In the genomic region with DNA sequence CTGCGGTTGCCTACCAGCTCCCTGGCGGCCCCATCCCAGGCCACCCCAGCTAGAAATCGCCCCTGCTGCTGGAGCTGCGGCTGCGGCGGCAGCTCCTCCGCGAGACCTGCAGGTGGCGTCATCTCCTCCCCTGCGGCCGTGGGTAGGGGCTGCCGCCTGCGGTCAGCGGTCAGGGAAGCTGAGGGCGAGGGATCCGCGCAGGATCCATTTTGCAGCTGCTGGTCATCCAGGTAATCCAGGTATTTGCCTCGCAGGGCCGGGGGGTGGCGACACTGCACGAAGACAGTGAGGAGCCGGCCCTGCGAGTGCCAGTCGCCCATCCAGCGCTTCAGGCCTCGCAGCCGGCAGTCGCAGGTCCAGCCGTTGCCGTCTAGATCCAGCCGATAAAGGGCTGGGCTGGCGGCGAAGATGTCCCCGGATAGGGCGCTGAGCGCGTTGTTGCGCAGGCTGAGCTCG, we compare ENCODE assay signal across 8 cellular contexts. TPM values are rescaled to one million over a fixed set of nuclear protein-coding genes. Genes with fewer than 3 reads are reported as not detected.
DNase-seq lines count a peak whose midpoint lies in the region; ATAC-seq and TF ChIP-seq lines count a peak whose summit lies in the region.

No MANE protein-coding gene starts in this region.

- H3K4me2 ChIP-seq in parathyroid adenoma (ENCODE audit: low read length): peak overlapping the region; percentile 83

- ATAC-seq in left ventricle myocardium superior: peak; percentile 76
- ATAC-seq in GM18861 (IDR thresholded peaks at IDR 0.05; ENCODE audit: unreplicated experiment): no peak
- ATAC-seq in GM21423 (IDR thresholded peaks at IDR 0.05; ENCODE audit: unreplicated experiment): no peak

- peaks cover 6 to 32% of the 10 kb centered on the region in 2 donors for H3K4me1 ChIP-seq in adrenal gland (replicated peaks in 1 of 2)
- H3K4me1 ChIP-seq in parathyroid adenoma: no peaks in the 10 kb centered on the region

- DNase-seq in EL (peak; percentile 36), NCI-H1417 (lab: John Stamatoyannopoulos, UW) (peak; percentile 56 to 96 (median 96)), adrenal gland (peak in 5 of 7 donors; percentile 31 to 78 (median 43)), left ventricle myocardium superior (peak; percentile 80), H4 (ENCODE audit: low spot score) (no peak)

- H3K4me3 ChIP-seq in adrenal gland: peak overlapping the region in 2 of 4 donors; percentile 36 to 58
- H3K4me3 ChIP-seq in parathyroid adenoma (ENCODE audit: low read depth, low read length): peak overlapping the region; percentile 67

- H3K9me3 ChIP-seq in adrenal gland (replicated peaks in 1 of 3) (no peaks in the 10 kb centered on the region), parathyroid adenoma (ENCODE audit: control insufficient read depth, low read length) (no peaks in the 10 kb centered on the region)

- TF ChIP-seq CTCF in adrenal gland (IDR thresholded peaks at IDR 0.05) (peak; percentile 18 to 63 (median 37)), parathyroid adenoma (IDR thresholded peaks at IDR 0.05) (peak; percentile 54)

- no peak for TF ChIP-seq POLR2A in adrenal gland (IDR thresholded peaks at IDR 0.05)

- peak overlapping the region in 2 of 5 donors; percentile 58 to 68 for H3K27ac ChIP-seq in adrenal gland
- peak overlapping the region; percentile 70 for H3K27ac ChIP-seq in parathyroid adenoma

- 3 to 15% (median 6%) methylated on average over 6 to 39 of the region's 39 CpGs for WGBS in adrenal gland, 4 donors

- intact Hi-C loops in adrenal gland (cut with DNase I): loop anchor here in 1 of 2 donors (5.0 kb wide), 1 partner anchor 146 kb away; no protein-coding TSS in a partner anchor
- intact Hi-C loops in left ventricle myocardium superior (cut with micrococcal nuclease): no loop called here

- no peaks in the 10 kb centered on the region for H3K79me2 ChIP-seq in parathyroid adenoma

- H3K36me3 ChIP-seq in adrenal gland (replicated peaks in 1 of 2) (no peaks in the 10 kb centered on the region), parathyroid adenoma (ENCODE audit: control insufficient read depth, insufficient read depth, low read length) (no peaks in the 10 kb centered on the region)

- H3K9ac ChIP-seq in parathyroid adenoma: peak overlapping the region; percentile 49

- H2AFZ ChIP-seq in parathyroid adenoma: peak overlapping the region; percentile 97

- H3K27me3 ChIP-seq in adrenal gland (peaks cover 36% of the 10 kb centered on the region), parathyroid adenoma (ENCODE audit: control insufficient read depth, insufficient read depth, low read length) (no peaks in the 10 kb centered on the region)

RNA-seq across cellular contexts. Expression of gene TRIL, which starts 1.5 kb away (rescaled TPM):
- total RNA-seq in adrenal gland: 10 to 100 TPM in 2 of 8 donors, 1 to 10 TPM in 6; 3.4 to 17.1 (median 8.4) TPM
- 1 to 10 TPM; 1.3 to 2.5 (median 1.6) TPM for polyA plus RNA-seq in adrenal gland
- total RNA-seq in left ventricle myocardium superior: 2.4 TPM
- not detected in 2 replicates for total RNA-seq in H4 (2014; rRNA removed; shearing (Covaris generic))
